In genomic region chr1:161391611-161392010, GRCh38 we compare ENCODE assay signal across 29 cellular contexts. TPM values are rescaled to one million over a fixed set of nuclear protein-coding genes. Genes with fewer than 3 reads are reported as not detected.
DNase-seq lines count a peak whose midpoint lies in the region; ATAC-seq and TF ChIP-seq lines count a peak whose summit lies in the region.
"Had no signal": no experiment of that assay in that cellular context is flagged by ENCODE, and none has a peak within 500 bp of the region (broad histone marks: within the 10 kb centered on the region; RNA-seq: fewer than 3 reads in every experiment).

No MANE protein-coding gene starts in this region.

- no peak for TF ChIP-seq CTCF in WTC11 (IDR thresholded peaks at IDR 0.05)
- no peak for TF ChIP-seq CTCF in brain (conservative IDR thresholded peaks at IDR 0.05)
- TF ChIP-seq CTCF in progenitor cell of endocrine pancreas (IDR thresholded peaks at IDR 0.05; ENCODE audit: unreplicated experiment), result no peak

- DNase-seq in activated naive CD4-positive, alpha-beta T cell treated with anti-CD3 and anti-CD28 coated beads for 36 hours, result no peak
- DNase-seq in activated naive CD4-positive, alpha-beta T cell (lab: John Stamatoyannopoulos, UW), result no peak
- DNase-seq in WTC11 (ENCODE audit: low spot score) (no peak), progenitor cell of endocrine pancreas (ENCODE audit: low spot score, unreplicated experiment) (no peak), HK-2 (ENCODE audit: unreplicated experiment) (no peak)
- DNase-seq: activated gamma-delta T cell; amniotic stem cell; C1 segment of cervical spinal cord; Calu3; KG1; mesenchymal stem cell; MG63; NCI-H1105 treated with DMSO at 0.1 percent for 48 hours; NCI-H1930; NCI-H524 treated with DMSO at 0.1 percent for 48 hours; NK-92 treated with Interleukin-12 subunit alpha and Interleukin-12 subunit beta, amount 100 ng/mL, for 24 hours; PC-3; SHP77; stimulated activated CD4-positive, alpha-beta T cell treated with anti-CD3 and anti-CD28 coated beads, Interleukin-12 subunit alpha, Interleukin-12 subunit beta, amount 100 ng/mL, for 4 hours; stimulated activated CD4-positive, alpha-beta T cell treated with anti-CD3 and anti-CD28 coated beads, Interleukin-4, amount 100 ng/mL, for 24 hours; uterus had no signal

- CTCF ChIA-PET in activated naive CD4-positive, alpha-beta T cell treated with anti-CD3 and anti-CD28 coated beads for 36 hours (lab: Charles Lee), result interaction anchor here (1.8 kb wide), 1 partner anchor 9 kb away, joined by 8 read pairs; no protein-coding TSS in a partner anchor
- CTCF ChIA-PET in WTC11 (lab: Charles Lee), result interaction anchor here (0.7 kb wide), 1 partner anchor 395 kb away, joined by 3 read pairs; no protein-coding TSS in a partner anchor

- peaks cover 44% of the 10 kb centered on the region for H3K4me1 Mint-ChIP-seq in activated naive CD4-positive, alpha-beta T cell treated with anti-CD3 and anti-CD28 coated beads for 36 hours (ENCODE audit: low read depth)
- H3K4me1 Mint-ChIP-seq in WTC11, result peaks cover 15% of the 10 kb centered on the region
- peaks cover 29% of the 10 kb centered on the region for H3K4me1 Mint-ChIP-seq in brain
- H3K4me1 Mint-ChIP-seq in progenitor cell of endocrine pancreas (ENCODE audit: low read depth), result peaks cover 4% of the 10 kb centered on the region

- H3K27ac Mint-ChIP-seq in activated naive CD4-positive, alpha-beta T cell treated with anti-CD3 and anti-CD28 coated beads for 36 hours, result peak overlapping the region; percentile 18
- H3K27ac Mint-ChIP-seq in WTC11 (no peak overlapping the region), brain (peak overlapping the region in 1 of 5 experiments; percentile 95), progenitor cell of endocrine pancreas (no peak overlapping the region)

- peak overlapping the region; percentile 96 for H3K4me3 Mint-ChIP-seq in activated naive CD4-positive, alpha-beta T cell treated with anti-CD3 and anti-CD28 coated beads for 36 hours
- H3K4me3 Mint-ChIP-seq in WTC11 (peak overlapping the region; percentile 22; the same call in 1 of the 2 replicates), brain (peak overlapping the region; percentile 67 to 97 (median 94)), progenitor cell of endocrine pancreas (ENCODE audit: low read depth) (peak overlapping the region; percentile 58)

- intact Hi-C loops in activated naive CD4-positive, alpha-beta T cell treated with anti-CD3 and anti-CD28 coated beads for 36 hours (cut with micrococcal nuclease), result loop anchor here (10.0 kb wide), 2 partner anchors 53 to 353 kb away; partner anchors contain the start of gene DUSP12

- POLR2A ChIA-PET in WTC11 (lab: Charles Lee), result no interaction called here

- H3K36me3 Mint-ChIP-seq in activated naive CD4-positive, alpha-beta T cell treated with anti-CD3 and anti-CD28 coated beads for 36 hours (ENCODE audit: low read depth), result peaks cover 10% of the 10 kb centered on the region
- H3K36me3 Mint-ChIP-seq in WTC11 (no peaks in the 10 kb centered on the region), brain (peaks cover 14% of the 10 kb centered on the region), progenitor cell of endocrine pancreas (ENCODE audit: insufficient read depth) (no peaks in the 10 kb centered on the region)

- no peak for ATAC-seq in WTC11
- ATAC-seq in GM21786 (IDR thresholded peaks at IDR 0.05; ENCODE audit: unreplicated experiment), result no peak
- no peak for ATAC-seq in HG03139 (IDR thresholded peaks at IDR 0.05; ENCODE audit: unreplicated experiment)
- ATAC-seq: activated CD4-positive, CD25-positive, alpha-beta regulatory T cell treated with anti-CD3 and anti-CD28 coated beads, Interleukin-2, amount 50 U/mL, for 24 hours; left lobe of liver; PC-3; sciatic nerve; stimulated activated effector memory CD8-positive, alpha-beta T cell treated with anti-CD3 and anti-CD28 coated beads, Interleukin-12 subunit alpha, Interleukin-12 subunit beta, amount 100 ng/mL, for 72 hours had no signal

- no peaks in the 10 kb centered on the region for H3K9me3 Mint-ChIP-seq in activated naive CD4-positive, alpha-beta T cell treated with anti-CD3 and anti-CD28 coated beads for 36 hours
- H3K9me3 Mint-ChIP-seq in WTC11 (0 out of 2 replicates have a peak, but pooled peaks cover 3% of the 10 kb centered on the region), brain (peaks cover 0 to 5% (median 0%) of the 10 kb centered on the region in 5 experiments), progenitor cell of endocrine pancreas (ENCODE audit: low read depth) (no peaks in the 10 kb centered on the region)
- H3K9me3 Mint-ChIP-seq: stimulated activated effector memory CD8-positive, alpha-beta T cell treated with anti-CD3 and anti-CD28 coated beads, Interleukin-12 subunit alpha, Interleukin-12 subunit beta, amount 100 ng/mL, for 72 hours had no signal

- no peaks in the 10 kb centered on the region for H3K27me3 Mint-ChIP-seq in activated naive CD4-positive, alpha-beta T cell treated with anti-CD3 and anti-CD28 coated beads for 36 hours (ENCODE audit: low read depth)
- H3K27me3 Mint-ChIP-seq in WTC11 (ENCODE audit: low read depth) (peaks cover 15% of the 10 kb centered on the region; the same call in 1 of the 2 replicates), brain (peaks cover 13% of the 10 kb centered on the region), progenitor cell of endocrine pancreas (peaks cover 23% of the 10 kb centered on the region)

TF ChIP-seq in WTC11, 78 proteins besides CTCF, POLR2A, EP300 and RAD21:
- TF ChIP-seq SOX15 (CRISPR knock-in tag; IDR thresholded peaks at IDR 0.05), result no peak
- TF ChIP-seq, protein P1, sequence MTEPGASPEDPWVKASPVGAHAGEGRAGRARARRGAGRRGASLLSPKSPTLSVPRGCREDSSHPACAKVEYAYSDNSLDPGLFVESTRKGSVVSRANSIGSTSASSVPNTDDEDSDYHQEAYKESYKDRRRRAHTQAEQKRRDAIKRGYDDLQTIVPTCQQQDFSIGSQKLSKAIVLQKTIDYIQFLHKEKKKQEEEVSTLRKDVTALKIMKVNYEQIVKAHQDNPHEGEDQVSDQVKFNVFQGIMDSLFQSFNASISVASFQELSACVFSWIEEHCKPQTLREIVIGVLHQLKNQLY (CRISPR knock-in tag; IDR thresholded peaks at IDR 0.05), result no peak
- TF ChIP-seq, protein P2, sequence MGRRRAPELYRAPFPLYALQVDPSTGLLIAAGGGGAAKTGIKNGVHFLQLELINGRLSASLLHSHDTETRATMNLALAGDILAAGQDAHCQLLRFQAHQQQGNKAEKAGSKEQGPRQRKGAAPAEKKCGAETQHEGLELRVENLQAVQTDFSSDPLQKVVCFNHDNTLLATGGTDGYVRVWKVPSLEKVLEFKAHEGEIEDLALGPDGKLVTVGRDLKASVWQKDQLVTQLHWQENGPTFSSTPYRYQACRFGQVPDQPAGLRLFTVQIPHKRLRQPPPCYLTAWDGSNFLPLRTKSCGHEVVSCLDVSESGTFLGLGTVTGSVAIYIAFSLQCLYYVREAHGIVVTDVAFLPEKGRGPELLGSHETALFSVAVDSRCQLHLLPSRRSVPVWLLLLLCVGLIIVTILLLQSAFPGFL (CRISPR knock-in tag; IDR thresholded peaks at IDR 0.05; ENCODE audit: borderline replicate concordance), result no peak
- no peak for TF ChIP-seq JUN (CRISPR knock-in tag; IDR thresholded peaks at IDR 0.05)
- TF ChIP-seq ZBTB21 (CRISPR knock-in tag; IDR thresholded peaks at IDR 0.05; ENCODE audit: borderline replicate concordance), result no peak
- TF ChIP-seq ZNF317 (CRISPR knock-in tag; IDR thresholded peaks at IDR 0.05; ENCODE audit: borderline replicate concordance, low read depth), result no peak
- no peak for TF ChIP-seq SP1 (CRISPR knock-in tag; conservative IDR thresholded peaks at IDR 0.05)
- TF ChIP-seq CREM (CRISPR knock-in tag; IDR thresholded peaks at IDR 0.05), result no peak

RNA-seq across cellular contexts. Expression of gene CFAP126, which starts 23.9 kb away (rescaled TPM):
- not detected for total RNA-seq in activated naive CD4-positive, alpha-beta T cell treated with anti-CD3 and anti-CD28 coated beads for 36 hours
- total RNA-seq in WTC11 (2021) (not detected in 3 replicates), progenitor cell of endocrine pancreas (0.65 and 1.4 TPM in 2 replicates)
- polyA plus RNA-seq in brain (ENCODE audit: insufficient read depth, low read depth, low replicate concordance), result 1.4 TPM
- total RNA-seq: Calu3, Daoy, left lobe of liver, PC-3, uterus had no signal

Comparison
In these comparisons a context has a peak if more than half of its experiments do, and no peak if none do; other contexts are left out.
1. H3K4me3 Mint-ChIP-seq: peak in every context shown above with its lines; median percentile 96 in activated naive CD4-positive, alpha-beta T cell treated with anti-CD3 and anti-CD28 coated beads for 36 hours; 94 in brain; 58 in progenitor cell of endocrine pancreas; 22 in WTC11.